2 cellular contexts compared by ENCODE assay signal in genomic region chr11:18987454-18988231, GRCh38.
TF ChIP-seq lines count a peak whose summit lies in the region.

No MANE protein-coding gene starts in this region.

TF ChIP-seq in GM23338, 12 proteins besides CTCF, POLR2A, EP300 and RAD21:
- TF ChIP-seq EZH2phosphoT487 (IDR thresholded peaks at IDR 0.05; ENCODE audit: unreplicated experiment): no peak
- no peak for TF ChIP-seq ETS1 (IDR thresholded peaks at IDR 0.05)
- TF ChIP-seq JUNB (IDR thresholded peaks at IDR 0.05; ENCODE audit: unreplicated experiment): no peak
- no peak for TF ChIP-seq ZNF114 (CRISPR knock-in tag; IDR thresholded peaks at IDR 0.05)

TF ChIP-seq in HepG2, 621 proteins besides CTCF, POLR2A, EP300 and RAD21:
- TF ChIP-seq NFE2L1 (CRISPR knock-in tag; IDR thresholded peaks at IDR 0.05; ENCODE audit: borderline replicate concordance): no peak
- no peak for TF ChIP-seq ZBTB14 (CRISPR knock-in tag; IDR thresholded peaks at IDR 0.05)
- TF ChIP-seq CBX5 (CRISPR knock-in tag; IDR thresholded peaks at IDR 0.05; ENCODE audit: borderline replicate concordance): no peak
- TF ChIP-seq PPARG (CRISPR knock-in tag; conservative IDR thresholded peaks at IDR 0.05): no peak
- TF ChIP-seq ZNF546 (CRISPR knock-in tag; conservative IDR thresholded peaks at IDR 0.05): no peak
- TF ChIP-seq ZMYM4 (CRISPR knock-in tag; IDR thresholded peaks at IDR 0.05): no peak
- TF ChIP-seq ZEB1 (IDR thresholded peaks at IDR 0.05; ENCODE audit: insufficient replicate concordance, low read depth): no peak
- TF ChIP-seq HNF4G (IDR thresholded peaks at IDR 0.05; ENCODE audit: borderline replicate concordance, low read depth, low read length): no peak
- no peak for TF ChIP-seq HNF4G (CRISPR knock-in tag; IDR thresholded peaks at IDR 0.05; ENCODE audit: borderline replicate concordance, low read depth)
- TF ChIP-seq ZNF10 (CRISPR knock-in tag; IDR thresholded peaks at IDR 0.05; ENCODE audit: borderline replicate concordance, low read depth): no peak
